Comparison of ENCODE assay signal across 13 cellular contexts in the genomic region with DNA sequence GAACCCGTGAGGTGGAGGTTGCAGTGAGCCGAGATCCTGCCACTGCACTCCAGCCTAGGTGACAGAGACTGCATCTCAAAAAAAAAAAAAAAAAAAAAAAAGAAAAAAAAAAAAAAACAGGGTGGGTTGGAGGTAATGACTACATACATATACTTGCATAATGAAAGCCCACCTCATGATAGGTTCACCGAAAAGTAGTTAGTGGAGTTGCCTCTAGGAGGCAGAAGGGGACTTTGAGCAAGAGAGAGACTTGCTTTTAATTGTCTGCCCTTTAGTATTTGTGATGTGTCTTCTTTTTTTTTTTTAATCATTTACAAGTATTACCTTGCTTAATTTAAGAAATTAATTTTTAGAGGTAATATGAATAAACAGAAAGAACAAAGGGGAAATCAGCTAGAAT.
A peak's percentile ranks its signal among the peaks of the same experiment; 100 is the strongest.
DNase-seq lines count a peak whose midpoint lies in the region; ATAC-seq and TF ChIP-seq lines count a peak whose summit lies in the region.
"Had no signal": no experiment of that assay in that cellular context is flagged by ENCODE, and none has a peak within 500 bp of the region (broad histone marks: within the 10 kb centered on the region; RNA-seq: fewer than 3 reads in every experiment).

No MANE protein-coding gene starts in this region.

- no peaks in the 10 kb centered on the region for H3K9me2 ChIP-seq in PC-9 (ENCODE audit: insufficient read depth)

- H3K4me1 ChIP-seq in PC-9 (replicated peaks; ENCODE audit: insufficient read depth) (no peaks in the 10 kb centered on the region), gastroesophageal sphincter (peaks cover under 1 to 41% (median 2%) of the 10 kb centered on the region in 3 donors), aorta (ENCODE audit: control insufficient read depth in 1 of 2, insufficient read depth in 2 of 2, low read length in 2 of 2) (no peaks in the 10 kb centered on the region)
- H3K4me1 ChIP-seq: colonic mucosa had no signal

- no peak for TF ChIP-seq EP300 in gastroesophageal sphincter (IDR thresholded peaks at IDR 0.05)

- no peaks in the 10 kb centered on the region for H4K20me1 ChIP-seq in PC-9 (ENCODE audit: insufficient read depth)

- H3K4me2 ChIP-seq in PC-9: no peak overlapping the region

- CTCF ChIA-PET in PC-9 (lab: Charles Lee): interaction anchor here (0.9 to 1.3 kb wide), 4 partner anchors 160 to 193 kb away, joined by 3 to 7 read pairs (median 4); no protein-coding TSS in a partner anchor

- WGBS in gastroesophageal sphincter (ENCODE audit: low coverage in 1 of 2), 2 donors: 36 to 82% methylated on average over 1 to 2 of the region's 3 CpGs
- WGBS in aorta, 2 donors: 90% methylated on average over 3 of the region's 3 CpGs

- no peaks in the 10 kb centered on the region for H3K27me3 ChIP-seq in PC-9 (ENCODE audit: insufficient read depth, low read depth)
- H3K27me3 ChIP-seq in gastroesophageal sphincter: no peaks in the 10 kb centered on the region
- no peaks in the 10 kb centered on the region for H3K27me3 ChIP-seq in aorta (ENCODE audit: control insufficient read depth in 1 of 2, insufficient read depth in 2 of 2, low read length in 1 of 2)
- H3K27me3 ChIP-seq: colonic mucosa, heart left ventricle had no signal

- no peak for TF ChIP-seq POLR2A in gastroesophageal sphincter (IDR thresholded peaks at IDR 0.05)

- H3F3A ChIP-seq in PC-9 (ENCODE audit: insufficient read depth, low read depth): no peaks in the 10 kb centered on the region

- H3K36me3 ChIP-seq in PC-9 (ENCODE audit: low read depth) (no peaks in the 10 kb centered on the region), gastroesophageal sphincter (peaks cover 0 to 38% of the 10 kb centered on the region in 2 donors), aorta (ENCODE audit: control insufficient read depth in 1 of 2, insufficient read depth in 2 of 2, low read length in 1 of 2) (no peaks in the 10 kb centered on the region)
- H3K36me3 ChIP-seq: colonic mucosa had no signal

- intact Hi-C loops in PC-9 (cut with micrococcal nuclease; ENCODE audit: unreplicated experiment) (loop anchor here (2.0 to 10.0 kb wide), 3 partner anchors 83 to 525 kb away; partner anchors contain the start of gene TCOF1), aorta (cut with DNase I) (loop anchor here (2.0 kb wide), 1 partner anchor 193 kb away; no protein-coding TSS in a partner anchor)

- no peaks in the 10 kb centered on the region for H3K9me3 ChIP-seq in PC-9 (ENCODE audit: insufficient read depth, low read depth)
- H3K9me3 ChIP-seq in gastroesophageal sphincter: no peaks in the 10 kb centered on the region
- H3K9me3 ChIP-seq in aorta (ENCODE audit: control insufficient read depth, low read length): no peaks in the 10 kb centered on the region
- H3K9me3 ChIP-seq: colonic mucosa, heart left ventricle had no signal

- POLR2A ChIA-PET in PC-9 (lab: Charles Lee; ENCODE audit: unreplicated experiment): no interaction called here

- DNase-seq in AG10803 (ENCODE audit: low read depth) (peak; percentile 10), GM20000 (ENCODE audit: low spot score) (peak; percentile 27), PC-9 (no peak), fibroblast of villous mesenchyme (ENCODE audit: low read depth) (no peak), aorta (no peak)
- DNase-seq: activated B cell treated with CpG ODN at 0.5 μM for 24 hours, colonic mucosa, heart left ventricle, MM.1S, right cardiac atrium had no signal

- ATAC-seq in gastroesophageal sphincter (no peak), aorta (ENCODE audit: low FRiP score) (no peak), GM21367 (IDR thresholded peaks at IDR 0.05; ENCODE audit: unreplicated experiment) (no peak), GM21528 (IDR thresholded peaks at IDR 0.05; ENCODE audit: low FRiP score, unreplicated experiment) (no peak)
- ATAC-seq: heart left ventricle, right cardiac atrium had no signal

- no TSS peak for BruUV-seq in PC-9 (replicated peaks; lab: Mats Ljungman, UMichigan)

- no peak overlapping the region for H3K4me3 ChIP-seq in AG10803 (ENCODE audit: low read length)
- H3K4me3 ChIP-seq in PC-9: no peak overlapping the region
- H3K4me3 ChIP-seq in fibroblast of villous mesenchyme (ENCODE audit: low read depth, low read length): no peak overlapping the region
- no peak overlapping the region for H3K4me3 ChIP-seq in gastroesophageal sphincter
- H3K4me3 ChIP-seq in aorta (ENCODE audit: low read length in 2 of 2): no peak overlapping the region
- H3K4me3 ChIP-seq: colonic mucosa, heart left ventricle had no signal

- H2AFZ ChIP-seq in PC-9: no peak overlapping the region

- TF ChIP-seq CTCF in AG10803 (conservative IDR thresholded peaks at IDR 0.05; ENCODE audit: low read length): peak; percentile 15; the same call in 1 of the 2 replicates
- TF ChIP-seq CTCF in GM20000 (IDR thresholded peaks at IDR 0.05; ENCODE audit: extremely low read depth, missing control alignments): no peak
- peak; percentile 22; the same call in 1 of the 2 replicates for TF ChIP-seq CTCF in PC-9 (conservative IDR thresholded peaks at IDR 0.05)
- TF ChIP-seq CTCF in fibroblast of villous mesenchyme (IDR thresholded peaks at IDR 0.05; ENCODE audit: insufficient read depth, low read depth, low read length): peak; percentile 23
- TF ChIP-seq CTCF in gastroesophageal sphincter (IDR thresholded peaks at IDR 0.05): peak in 1 of 4 experiments; percentile 15

- H3K27ac ChIP-seq in PC-9: no peak overlapping the region
- no peak overlapping the region for H3K27ac ChIP-seq in gastroesophageal sphincter
- H3K27ac ChIP-seq in aorta (ENCODE audit: low read depth in 1 of 2, low read length in 2 of 2): no peak overlapping the region
- H3K27ac ChIP-seq: colonic mucosa had no signal

- no peaks in the 10 kb centered on the region for H3K79me2 ChIP-seq in PC-9 (ENCODE audit: low read depth)

Comparison
In these comparisons a context has a peak if more than half of its experiments do, and no peak if none do; other contexts are left out.
1. DNase-seq: peak in AG10803 (single experiment) and GM20000 (single experiment); none in PC-9 (0 of 2), fibroblast of villous mesenchyme (single experiment) and aorta (0 of 2).